Comparison of ENCODE assay signal across 10 cellular contexts in the genomic region with DNA sequence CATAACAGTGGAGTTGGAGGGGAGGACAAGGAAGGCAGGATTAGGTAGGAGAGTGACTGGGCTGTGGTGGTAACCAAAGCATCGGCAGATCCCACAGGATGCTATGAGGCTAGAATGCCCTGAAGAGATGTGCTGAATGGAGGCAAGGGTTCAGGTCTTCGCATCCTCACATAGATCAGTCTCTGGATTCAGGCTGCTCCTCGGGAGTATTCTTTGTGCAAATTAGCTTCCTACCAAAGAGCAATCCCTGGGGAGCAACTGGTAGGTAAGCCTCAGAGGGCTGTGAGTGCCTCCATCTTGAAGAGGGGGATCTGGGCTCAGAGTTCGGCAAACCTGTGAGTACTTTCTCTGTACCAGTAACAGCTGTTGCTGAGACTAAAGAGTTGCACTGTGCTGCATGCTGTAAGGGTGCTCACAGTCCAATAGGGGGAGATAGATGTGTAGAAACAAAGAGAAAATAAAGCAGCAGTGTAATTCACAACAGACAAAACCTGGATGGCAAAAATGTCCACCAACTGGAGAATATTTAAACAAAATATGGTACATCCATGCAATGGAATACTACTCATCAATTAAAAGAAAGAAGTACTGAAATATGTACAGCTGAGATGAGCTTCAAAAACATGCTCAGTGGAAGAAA.
A peak's percentile ranks its signal among the peaks of the same experiment; 100 is the strongest.
DNase-seq lines count a peak whose midpoint lies in the region; ATAC-seq and TF ChIP-seq lines count a peak whose summit lies in the region.
"Had no signal": no experiment of that assay in that cellular context is flagged by ENCODE, and none has a peak within 500 bp of the region (broad histone marks: within the 10 kb centered on the region; RNA-seq: fewer than 3 reads in every experiment).

No MANE protein-coding gene starts in this region.

- peak; percentile 53 for DNase-seq in NCI-H1092 treated with DMSO at 0.1 percent for 48 hours (lab: John Stamatoyannopoulos, UW)
- DNase-seq in NCI-H1092 (lab: John Stamatoyannopoulos, UW), result no peak
- DNase-seq in NB4 (ENCODE audit: low read depth), result peak; percentile 11
- DNase-seq in mammary epithelial cell, result peak; percentile 8
- DNase-seq in osteocyte (ENCODE audit: extremely low spot score, unreplicated experiment), result no peak
- no peak for DNase-seq in T-helper 17 cell

- WGBS in mammary epithelial cell (ENCODE audit: low coverage, missing lambda C conversion rate), result 80% methylated on average over 4 of the region's 4 CpGs

- no peak overlapping the region for H3K9ac ChIP-seq in mammary epithelial cell (ENCODE audit: insufficient read depth, low read length)
- H3K9ac ChIP-seq: parathyroid adenoma had no signal

- no peak overlapping the region for H3K4me2 ChIP-seq in mammary epithelial cell (ENCODE audit: insufficient read depth, low read depth, low read length)

- H3K4me3 Mint-ChIP-seq in osteocyte (ENCODE audit: unreplicated experiment) (no peak overlapping the region), T-helper 17 cell (no peak overlapping the region)
- H3K4me3 Mint-ChIP-seq: activated naive CD4-positive, alpha-beta T cell treated with anti-CD3 and anti-CD28 coated beads, Interleukin-2, amount 50 U/mL, for 24 hours had no signal

- H3K27me3 Mint-ChIP-seq in osteocyte (ENCODE audit: unreplicated experiment) (no peaks in the 10 kb centered on the region), T-helper 17 cell (no peaks in the 10 kb centered on the region)
- H3K27me3 Mint-ChIP-seq: activated naive CD4-positive, alpha-beta T cell treated with anti-CD3 and anti-CD28 coated beads, Interleukin-2, amount 50 U/mL, for 24 hours had no signal

- H3K27me3 ChIP-seq in mammary epithelial cell (ENCODE audit: insufficient read depth, low read length), result no peaks in the 10 kb centered on the region

- TF ChIP-seq CTCF in NB4 (IDR thresholded peaks at IDR 0.05; ENCODE audit: low read depth, low read length), result no peak
- peak; percentile 23 to 51 for TF ChIP-seq CTCF in mammary epithelial cell (conservative IDR thresholded peaks at IDR 0.05 in 1 of 2, IDR thresholded peaks at IDR 0.05 in 1 of 2; ENCODE audit: extremely low read depth in 1 of 2, insufficient read depth in 1 of 2, low read depth in 1 of 2, low read length in 2 of 2)
- peak; percentile 38 for TF ChIP-seq CTCF in osteocyte (IDR thresholded peaks at IDR 0.05)

- no peaks in the 10 kb centered on the region for H3K79me2 ChIP-seq in mammary epithelial cell (ENCODE audit: insufficient read depth, low read length)
- H3K79me2 ChIP-seq: parathyroid adenoma had no signal

- in situ Hi-C loops in mammary epithelial cell (cut with MboI; ENCODE audit: low sequenced_read_pairs in 2 of 2), result no loop called here

- no peaks in the 10 kb centered on the region for H3K4me1 ChIP-seq in mammary epithelial cell (ENCODE audit: insufficient read depth, low read length)
- H3K4me1 ChIP-seq: parathyroid adenoma had no signal

- no peak overlapping the region for H3K27ac Mint-ChIP-seq in osteocyte (ENCODE audit: unreplicated experiment)
- no peak overlapping the region for H3K27ac Mint-ChIP-seq in T-helper 17 cell
- H3K27ac Mint-ChIP-seq: activated naive CD4-positive, alpha-beta T cell treated with anti-CD3 and anti-CD28 coated beads, Interleukin-2, amount 50 U/mL, for 24 hours had no signal

- H3K4me1 Mint-ChIP-seq in osteocyte (ENCODE audit: unreplicated experiment) (no peaks in the 10 kb centered on the region), T-helper 17 cell (no peaks in the 10 kb centered on the region)
- H3K4me1 Mint-ChIP-seq: activated naive CD4-positive, alpha-beta T cell treated with anti-CD3 and anti-CD28 coated beads, Interleukin-2, amount 50 U/mL, for 24 hours had no signal

- no TSS peak for BruUV-seq in mammary epithelial cell (replicated peaks; lab: Mats Ljungman, UMichigan)

- H3K9me3 Mint-ChIP-seq in osteocyte (ENCODE audit: unreplicated experiment), result no peaks in the 10 kb centered on the region

- CTCF ChIA-PET in mammary epithelial cell (lab: Charles Lee; ENCODE audit: low non-redundant PET), result no interaction called here

- no peak for ATAC-seq in GM19023 (IDR thresholded peaks at IDR 0.05; ENCODE audit: unreplicated experiment)
- ATAC-seq in T-helper 17 cell, result no peak
- ATAC-seq in GM21515 (IDR thresholded peaks at IDR 0.05; ENCODE audit: unreplicated experiment), result no peak

- H3K4me3 ChIP-seq in NB4 (ENCODE audit: low read depth, low read length), result no peak overlapping the region
- no peak overlapping the region for H3K4me3 ChIP-seq in mammary epithelial cell (replicated peaks in 1 of 3; ENCODE audit: insufficient read depth in 1 of 3, low read depth in 2 of 3, low read length in 3 of 3)

- no peaks in the 10 kb centered on the region for H4K20me1 ChIP-seq in mammary epithelial cell (ENCODE audit: insufficient read depth, low read length)

- dilution Hi-C loops in mammary epithelial cell (cut with HindIII; ENCODE audit: low sequenced_read_pairs), result no loop called here

- no peak overlapping the region for H2AFZ ChIP-seq in mammary epithelial cell (ENCODE audit: low read depth, low read length)
- H2AFZ ChIP-seq: parathyroid adenoma had no signal

- H3K36me3 Mint-ChIP-seq in osteocyte (ENCODE audit: unreplicated experiment), result no peaks in the 10 kb centered on the region
- no peaks in the 10 kb centered on the region for H3K36me3 Mint-ChIP-seq in T-helper 17 cell (ENCODE audit: low read depth)
- H3K36me3 Mint-ChIP-seq: activated naive CD4-positive, alpha-beta T cell treated with anti-CD3 and anti-CD28 coated beads, Interleukin-2, amount 50 U/mL, for 24 hours had no signal

- TF ChIP-seq POLR2A in NB4 (IDR thresholded peaks at IDR 0.05; ENCODE audit: extremely low read depth, insufficient read length), result no peak

- H3K9me3 ChIP-seq in mammary epithelial cell (replicated peaks; ENCODE audit: insufficient read depth, low read length) (no peaks in the 10 kb centered on the region), T-helper 17 cell (ENCODE audit: control insufficient read depth, low read length, poor library complexity, severe bottlenecking) (peaks cover 3% of the 10 kb centered on the region)

- H3K27ac ChIP-seq in mammary epithelial cell (ENCODE audit: insufficient read depth, low read depth, low read length), result no peak overlapping the region
- H3K27ac ChIP-seq: parathyroid adenoma had no signal

- no peaks in the 10 kb centered on the region for H3K36me3 ChIP-seq in mammary epithelial cell (ENCODE audit: insufficient read depth, low read length)

- intact Hi-C loops in mammary epithelial cell (cut with micrococcal nuclease), result loop anchor here (1.0 kb wide), 1 partner anchor 918 kb away; no protein-coding TSS in a partner anchor

Comparison
In these comparisons a context has a peak if more than half of its experiments do, and no peak if none do; other contexts are left out.
1. DNase-seq: peak in NCI-H1092 treated with DMSO at 0.1 percent for 48 hours (single experiment), NB4 (single experiment) and mammary epithelial cell (single experiment); none in NCI-H1092 (single experiment), osteocyte (single experiment) and T-helper 17 cell (0 of 3).